In genomic region chr2:66414896-66415295, GRCh38 we compare ENCODE assay signal across 20 cellular contexts. TPM values are rescaled to one million over a fixed set of nuclear protein-coding genes. Genes with fewer than 3 reads are reported as not detected.
DNase-seq lines count a peak whose midpoint lies in the region; ATAC-seq, FAIRE-seq and TF ChIP-seq lines count a peak whose summit lies in the region.
"Had no signal": no experiment of that assay in that cellular context is flagged by ENCODE, and none has a peak within 500 bp of the region (broad histone marks: within the 10 kb centered on the region; RNA-seq: fewer than 3 reads in every experiment).

No MANE protein-coding gene starts in this region.

- FAIRE-seq in HepG2 (lab: Jason Lieb, UNC): peak; percentile 47
- FAIRE-seq: GM12892, GM18507, K562 had no signal

- BruUV-seq in HepG2 (replicated peaks; lab: Mats Ljungman, UMichigan): no TSS peak

- POLR2A ChIA-PET in HepG2 (lab: Yijun Ruan, JAX): no interaction called here

- TF ChIP-seq POLR2A in HepG2 (IDR thresholded peaks at IDR 0.05; ENCODE audit: insufficient read depth in 1 of 2, low read depth in 2 of 2, low read length in 2 of 2): no peak
- no peak for TF ChIP-seq POLR2A in right lobe of liver (IDR thresholded peaks at IDR 0.05)

- no peak overlapping the region for H2AFZ ChIP-seq in HepG2 (ENCODE audit: low read length)

- no peak overlapping the region for H3K27ac ChIP-seq in HepG2 (ENCODE audit: extremely low read length, insufficient read depth, low read length)
- H3K27ac ChIP-seq in right lobe of liver: no peak overlapping the region
- no peak overlapping the region for H3K27ac ChIP-seq in iPS-20b (ENCODE audit: low read length)
- H3K27ac ChIP-seq: BLaER1 had no signal

- no peaks in the 10 kb centered on the region for H3K79me2 ChIP-seq in HepG2 (ENCODE audit: insufficient read depth, low read length)

- WGBS in HepG2 (ENCODE audit: low lambda C conversion rate): 43% methylated on average over 1 of the region's 1 CpG
- 62% methylated on average over 1 of the region's 1 CpG for whole genome bisulfite sequencing in right lobe of liver (ENCODE audit: insufficient coverage, low coverage, low lambda C conversion rate, missing lambda C conversion rate)

- TF ChIP-seq CTCF in HepG2 (CRISPR knock-in tag; IDR thresholded peaks at IDR 0.05): no peak
- no peak for TF ChIP-seq CTCF in right lobe of liver (IDR thresholded peaks at IDR 0.05)

- no peaks in the 10 kb centered on the region for H3K36me3 ChIP-seq in HepG2 (replicated peaks in 1 of 2; ENCODE audit: control insufficient read depth in 1 of 2, insufficient read depth in 2 of 2, low read length in 2 of 2)
- no peaks in the 10 kb centered on the region for H3K36me3 ChIP-seq in right lobe of liver
- H3K36me3 ChIP-seq in iPS-20b (ENCODE audit: insufficient read depth, low read depth, low read length): no peaks in the 10 kb centered on the region
- H3K36me3 ChIP-seq: BLaER1 had no signal

- no peaks in the 10 kb centered on the region for H4K20me1 ChIP-seq in HepG2 (ENCODE audit: insufficient read depth, low read length)
- H4K20me1 ChIP-seq: BLaER1 had no signal

- in situ Hi-C loops in HepG2 (cut with HindIII; ENCODE audit: extremely low pct_ligation_motif_present, low pct_unique_long_range_greater_than_20kb): no loop called here

- TF ChIP-seq RAD21 in HepG2 (CRISPR knock-in tag; IDR thresholded peaks at IDR 0.05): no peak

- no peaks in the 10 kb centered on the region for H3K4me1 ChIP-seq in HepG2 (ENCODE audit: insufficient read depth, low read length)
- H3K4me1 ChIP-seq in right lobe of liver: no peaks in the 10 kb centered on the region
- H3K4me1 ChIP-seq in iPS-20b (ENCODE audit: insufficient read depth, low read length): peaks cover 8% of the 10 kb centered on the region; the same call in 1 of the 2 replicates
- H3K4me1 ChIP-seq: BLaER1 had no signal

- H3K4me2 ChIP-seq in HepG2 (ENCODE audit: low read depth, low read length): no peak overlapping the region
- H3K4me2 ChIP-seq: BLaER1 had no signal

- no peak overlapping the region for H3K9ac ChIP-seq in HepG2 (ENCODE audit: insufficient read depth, low read depth, low read length)
- peak overlapping the region; percentile 45; the same call in 1 of the 2 replicates for H3K9ac ChIP-seq in iPS-20b (ENCODE audit: low read depth, low read length)
- H3K9ac ChIP-seq: BLaER1 had no signal

- H3K4me3 ChIP-seq in HepG2 (replicated peaks in 1 of 3; ENCODE audit: insufficient read depth in 1 of 3, low read depth in 2 of 3, low read length in 3 of 3): no peak overlapping the region
- no peak overlapping the region for H3K4me3 ChIP-seq in right lobe of liver
- peak overlapping the region; percentile 20; the same call in 1 of the 2 replicates for H3K4me3 ChIP-seq in iPS-20b (ENCODE audit: low read length)
- H3K4me3 ChIP-seq: BLaER1, K562 had no signal

- no peak for ATAC-seq in HepG2
- ATAC-seq in right lobe of liver: no peak
- no peak for ATAC-seq in HG03175 (IDR thresholded peaks at IDR 0.05; ENCODE audit: unreplicated experiment)
- ATAC-seq: K562 had no signal

- CTCF ChIA-PET in HepG2 (lab: Yijun Ruan, JAX; ENCODE audit: low intra/inter-chr PET ratio, low total read pairs): no interaction called here

- TF ChIP-seq EP300 in HepG2 (IDR thresholded peaks at IDR 0.05; ENCODE audit: low read depth in 2 of 2, low read length in 2 of 2) (no peak), HepG2 (CRISPR knock-in tag; IDR thresholded peaks at IDR 0.05; ENCODE audit: borderline replicate concordance) (no peak)

- DNase-seq in HepG2 (ENCODE audit: low spot score) (no peak), right lobe of liver (no peak), NCI-H526 treated with DMSO at 0.1 percent for 48 hours (lab: John Stamatoyannopoulos, UW) (peak; percentile 10), T-helper 9 cell (no peak), H4 (ENCODE audit: low spot score) (no peak)
- no peak for DNase-seq in stimulated activated naive CD4-positive, alpha-beta T cell treated with Interleukin-2 at 50 U/mL for 16 hours (lab: John Stamatoyannopoulos, UW)
- DNase-seq: 8988T; CD4-positive, alpha-beta memory T cell; DMS153; DMS79; GDM1; GOT3; HCEC 1CT; IMR-90 had no signal

- H3K9me3 ChIP-seq in HepG2 (ENCODE audit: low read length) (no peaks in the 10 kb centered on the region), right lobe of liver (no peaks in the 10 kb centered on the region), iPS-20b (ENCODE audit: insufficient read depth, low read depth, low read length) (no peaks in the 10 kb centered on the region)
- H3K9me3 ChIP-seq: BLaER1 had no signal

- intact Hi-C loops in HepG2 (cut with micrococcal nuclease; ENCODE audit: unreplicated experiment) (no loop called here), right lobe of liver (cut with DNase I) (no loop called here)

- peaks cover 0 to 5% of the 10 kb centered on the region in 2 experiments; a peak in 1 of 5 replicates for H3K27me3 ChIP-seq in HepG2 (ENCODE audit: control insufficient read depth in 1 of 2, insufficient read depth in 2 of 2, low read length in 2 of 2)
- H3K27me3 ChIP-seq in right lobe of liver: no peaks in the 10 kb centered on the region
- no peaks in the 10 kb centered on the region for H3K27me3 ChIP-seq in iPS-20b (ENCODE audit: insufficient read depth, low read length)
- H3K27me3 ChIP-seq: BLaER1 had no signal

TF ChIP-seq in HepG2, 621 proteins besides CTCF, POLR2A, EP300 and RAD21:
- no peak for TF ChIP-seq EHMT2 (IDR thresholded peaks at IDR 0.05; ENCODE audit: borderline replicate concordance, low read depth, low read length)
- TF ChIP-seq REXO4 (CRISPR knock-in tag; IDR thresholded peaks at IDR 0.05; ENCODE audit: borderline replicate concordance): no peak
- TF ChIP-seq ZNF629 (CRISPR knock-in tag; conservative IDR thresholded peaks at IDR 0.05): no peak
- TF ChIP-seq SP4 (CRISPR knock-in tag; IDR thresholded peaks at IDR 0.05): no peak
- no peak for TF ChIP-seq ZNF572 (CRISPR knock-in tag; IDR thresholded peaks at IDR 0.05)

RNA-seq across cellular contexts. Expression of gene MEIS1, which starts 20.0 kb away (rescaled TPM):
- total RNA-seq in HepG2 (2016; rRNA removed; fragmentation: Illumina TruSeq; extraction: Trizol) (4.5 and 6.0 TPM in 2 replicates), right lobe of liver (1 to 10 TPM; 3.1 to 8.8 (median 4.2) TPM)
- total RNA-seq in HepG2 (2016; cell fraction: cytosol; rRNA removed; fragmentation: Illumina TruSeq; extraction: Trizol; ENCODE audit: low read depth): 0.88 and 1.3 TPM in 2 replicates
- total RNA-seq in HepG2 (2016; cell fraction: insoluble cytoplasmic fraction; rRNA removed; fragmentation: Illumina TruSeq; extraction: Trizol): 4.4 and 6.6 TPM in 2 replicates
- 2.1 and 4.3 TPM in 2 replicates for total RNA-seq in HepG2 (2016; cell fraction: membrane; rRNA removed; fragmentation: Illumina TruSeq; extraction: Trizol)
- 11.1 and 12.8 TPM in 2 replicates for total RNA-seq in HepG2 (2016; cell fraction: nucleus; rRNA removed; fragmentation: Illumina TruSeq; extraction: Trizol)
- polyA plus RNA-seq in HepG2 (2011; rRNA removed): 2.6 and 3.8 TPM in 2 replicates
- 1.2 and 2.1 TPM in 2 replicates for polyA plus RNA-seq in HepG2 (2011; cell fraction: cytosol; rRNA removed)
- polyA plus RNA-seq in HepG2 (2011; cell fraction: nucleus; rRNA removed): 3.6 and 3.7 TPM in 2 replicates
- polyA plus RNA-seq in HepG2 (2012): 1.7 and 2.9 TPM in 2 replicates
- 0.16 and 0.49 TPM in 2 replicates for polyA plus RNA-seq in HepG2 (2016; cell fraction: cytosol; fragmentation: Illumina TruSeq; extraction: Trizol; ENCODE audit: low read depth)
- polyA plus RNA-seq in HepG2 (2016; cell fraction: insoluble cytoplasmic fraction; fragmentation: Illumina TruSeq; extraction: Trizol; ENCODE audit: low read depth): 4.1 and 4.2 TPM in 2 replicates
- 1.0 and 1.1 TPM in 2 replicates for polyA plus RNA-seq in HepG2 (2016; cell fraction: membrane; fragmentation: Illumina TruSeq; extraction: Trizol; ENCODE audit: low read depth)
- polyA plus RNA-seq in HepG2 (2016; cell fraction: nucleus; fragmentation: Illumina TruSeq; extraction: Trizol; ENCODE audit: insufficient read depth, low read depth): 4.8 and 9.7 TPM in 2 replicates
- polyA minus RNA-seq in HepG2 (2011; rRNA and poly(A)+ RNA removed; ENCODE audit: low replicate concordance): 6.9 and 19.7 TPM in 2 replicates
- polyA minus RNA-seq in HepG2 (2011; cell fraction: cytosol; rRNA and poly(A)+ RNA removed): 4.3 and 5.7 TPM in 2 replicates
- 19.1 and 25.4 TPM in 2 replicates for polyA minus RNA-seq in HepG2 (2011; cell fraction: nucleus; rRNA and poly(A)+ RNA removed)
- total RNA-seq in H4 (2014; rRNA removed; shearing (Covaris generic)): 3.4 and 3.6 TPM in 2 replicates
- total RNA-seq: CD4-positive, alpha-beta memory T cell had no signal
- polyA plus RNA-seq: CD4-positive, alpha-beta memory T cell had no signal
